In the genomic region with DNA sequence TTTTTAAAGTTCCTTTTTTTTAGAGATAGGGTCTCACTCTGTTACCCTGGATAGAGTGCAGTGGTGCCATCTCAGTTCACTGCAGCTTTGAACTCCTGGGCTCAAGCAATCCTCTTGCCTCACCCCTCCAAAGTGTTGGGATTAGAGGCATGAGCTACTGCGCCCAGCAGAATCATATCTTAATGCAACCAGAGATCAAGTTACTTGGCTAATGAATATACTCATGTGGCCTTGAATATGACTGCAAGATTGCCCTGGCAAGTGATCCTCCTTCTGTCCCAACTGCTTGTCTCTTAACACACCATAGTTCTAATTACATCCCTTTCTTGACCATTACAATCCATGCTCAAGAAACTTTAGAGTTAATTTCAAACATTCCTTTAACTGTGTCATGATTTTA, we compare ENCODE assay signal across 1 cellular context.
TF ChIP-seq lines count a peak whose summit lies in the region.

No MANE protein-coding gene starts in this region.

TF ChIP-seq in HepG2, 621 proteins besides CTCF, POLR2A, EP300 and RAD21 (continued from another document):
- TF ChIP-seq BRD4 (CRISPR knock-in tag; IDR thresholded peaks at IDR 0.05): no peak
